Comparison of ENCODE assay signal across 13 cellular contexts in the genomic region with DNA sequence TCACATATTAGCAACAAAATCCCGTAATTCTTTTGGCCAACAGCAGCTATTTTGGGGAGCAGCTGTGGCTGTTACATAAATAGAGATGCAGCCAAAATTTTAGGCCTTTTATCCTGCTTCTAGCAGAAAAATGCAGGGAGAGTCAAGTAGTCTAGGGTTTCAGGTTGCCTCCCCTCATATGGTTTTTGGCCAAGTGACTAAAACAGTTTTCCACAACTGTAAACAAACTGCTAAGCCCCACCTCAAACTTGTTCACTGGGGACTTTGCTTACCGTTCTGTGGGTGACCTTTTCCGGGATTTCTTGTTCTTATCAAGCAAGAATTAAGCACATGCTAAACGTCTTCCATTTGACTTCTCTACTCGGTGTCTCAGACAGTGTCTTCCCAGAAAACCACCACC.
DNase-seq lines count a peak whose midpoint lies in the region; ATAC-seq, FAIRE-seq and TF ChIP-seq lines count a peak whose summit lies in the region.
"Had no signal": no experiment of that assay in that cellular context is flagged by ENCODE, and none has a peak within 500 bp of the region (broad histone marks: within the 10 kb centered on the region; RNA-seq: fewer than 3 reads in every experiment).

No MANE protein-coding gene starts in this region.

- H3K27me3 ChIP-seq in pancreas (no peaks in the 10 kb centered on the region), aorta (ENCODE audit: control insufficient read depth in 1 of 2, insufficient read depth in 2 of 2, low read length in 1 of 2) (no peaks in the 10 kb centered on the region), trophoblast cell (ENCODE audit: insufficient read depth, low read length) (no peaks in the 10 kb centered on the region)

- H3K23ac ChIP-seq in trophoblast cell (ENCODE audit: low read length), result no peak overlapping the region

- H4K8ac ChIP-seq in trophoblast cell (ENCODE audit: low read depth, low read length), result no peak overlapping the region

- peak; percentile 67 for ATAC-seq in Right ventricle myocardium inferior
- ATAC-seq in pancreas, result peak in 3 of 4 donors; percentile 29 to 60 (median 49)
- ATAC-seq in aorta (ENCODE audit: low FRiP score), result peak; percentile 28
- ATAC-seq in HG02870 (IDR thresholded peaks at IDR 0.05; ENCODE audit: unreplicated experiment), result no peak
- ATAC-seq: activated naive CD4-positive, alpha-beta T cell treated with anti-CD3 and anti-CD28 coated beads, Interleukin-2, amount 50 U/mL, for 72 hours had no signal

- H3K4me2 ChIP-seq in trophoblast cell (ENCODE audit: low read length), result no peak overlapping the region

- no peak overlapping the region for H2AFZ ChIP-seq in trophoblast cell (ENCODE audit: insufficient read depth, low read length, poor library complexity)

- H3K4ac ChIP-seq in trophoblast cell (ENCODE audit: low read depth, low read length), result no peak overlapping the region

- no peak overlapping the region for H2BK120ac ChIP-seq in trophoblast cell (ENCODE audit: insufficient read depth, low read length, poor library complexity)

- H3K27ac ChIP-seq in pancreas (no peak overlapping the region), aorta (ENCODE audit: low read depth in 1 of 2, low read length in 2 of 2) (no peak overlapping the region), trophoblast cell (ENCODE audit: low read depth, low read length) (no peak overlapping the region)
- H3K27ac ChIP-seq: HL-60 had no signal

- H3K79me1 ChIP-seq in trophoblast cell (ENCODE audit: low read length), result no peaks in the 10 kb centered on the region

- no peak overlapping the region for H3K9ac ChIP-seq in trophoblast cell (ENCODE audit: low read length)

- no peak overlapping the region for H2BK12ac ChIP-seq in trophoblast cell (ENCODE audit: low read length)

- H3K36me3 ChIP-seq in pancreas, result no peaks in the 10 kb centered on the region
- H3K36me3 ChIP-seq in aorta (ENCODE audit: control insufficient read depth in 1 of 2, insufficient read depth in 2 of 2, low read length in 1 of 2), result no peaks in the 10 kb centered on the region
- H3K36me3 ChIP-seq in trophoblast cell (ENCODE audit: control insufficient read depth in 1 of 2, insufficient read depth in 2 of 2, low read length in 2 of 2), result peaks cover 3 to 9% of the 10 kb centered on the region in 2 experiments

- H3K4me1 ChIP-seq in pancreas (no peaks in the 10 kb centered on the region), aorta (ENCODE audit: control insufficient read depth in 1 of 2, insufficient read depth in 2 of 2, low read length in 2 of 2) (peaks cover 0 to 3% of the 10 kb centered on the region in 2 donors), trophoblast cell (ENCODE audit: control insufficient read depth in 1 of 2, insufficient read depth in 2 of 2, low read length in 2 of 2) (peaks cover 5 to 11% of the 10 kb centered on the region in 2 experiments)

- no peak overlapping the region for H3K14ac ChIP-seq in trophoblast cell (ENCODE audit: low read length)

- H3K4me3 ChIP-seq in fibroblast of pulmonary artery (replicated peaks; ENCODE audit: low read depth, low read length) (no peak overlapping the region), pancreas (no peak overlapping the region), aorta (ENCODE audit: low read length in 2 of 2) (no peak overlapping the region), trophoblast cell (ENCODE audit: low read depth, low read length) (no peak overlapping the region)

- no peak overlapping the region for H4K12ac ChIP-seq in trophoblast cell (ENCODE audit: low read depth, low read length)

- H4K91ac ChIP-seq in trophoblast cell (ENCODE audit: low read depth, low read length), result no peak overlapping the region

- intact Hi-C loops in Right ventricle myocardium inferior (cut with DNase I), result loop anchor here (5.0 kb wide), 1 partner anchor 89 kb away; no protein-coding TSS in a partner anchor
- intact Hi-C loops in cardiac septum (cut with DNase I), result loop anchor here (10.0 kb wide), 1 partner anchor 136 kb away; no protein-coding TSS in a partner anchor
- intact Hi-C loops in pancreas (cut with DNase I), result no loop called here
- intact Hi-C loops in aorta (cut with DNase I), result loop anchor here in 1 of 2 donors (5.0 kb wide), 1 partner anchor 41 kb away; no protein-coding TSS in a partner anchor

- DNase-seq in Right ventricle myocardium inferior (ENCODE audit: missing footprints) (no peak), cardiac septum (ENCODE audit: low spot score) (no peak), fibroblast of pulmonary artery (ENCODE audit: low read depth) (peak; percentile 63), pancreas (no peak), aorta (no peak), trophoblast cell (no peak), NCI-H2029 (lab: John Stamatoyannopoulos, UW) (no peak)
- DNase-seq: DMS79, kidney had no signal

- WGBS in pancreas, 2 donors, result 85 to 86% methylated on average over 5 of the region's 5 CpGs
- WGBS in aorta, 2 donors, result 76 to 78% methylated on average over 5 of the region's 5 CpGs
- no CpG with 5 or more reads among the region's 5 CpGs for whole genome bisulfite sequencing in trophoblast cell (ENCODE audit: extremely low coverage, insufficient coverage, insufficient read length)

- TF ChIP-seq CTCF in fibroblast of pulmonary artery (IDR thresholded peaks at IDR 0.05; ENCODE audit: low read length, missing control alignments), result no peak
- TF ChIP-seq CTCF in pancreas (IDR thresholded peaks at IDR 0.05), result no peak

- no peaks in the 10 kb centered on the region for H3K79me2 ChIP-seq in trophoblast cell (ENCODE audit: control insufficient read depth, insufficient read depth, low read length, poor library complexity)

- H3K9me3 ChIP-seq in pancreas (no peaks in the 10 kb centered on the region), aorta (ENCODE audit: control insufficient read depth, low read length) (no peaks in the 10 kb centered on the region), trophoblast cell (ENCODE audit: insufficient read depth, low read depth, low read length) (peaks cover 2% of the 10 kb centered on the region)

- no peak overlapping the region for H3K18ac ChIP-seq in trophoblast cell (ENCODE audit: low read length)

- no peak overlapping the region for H2BK5ac ChIP-seq in trophoblast cell (ENCODE audit: low read depth, low read length, poor library complexity)

- no peak overlapping the region for H2AK5ac ChIP-seq in trophoblast cell (ENCODE audit: low read length)

- FAIRE-seq in pancreas (lab: Jason Lieb, UNC), result no peak
- FAIRE-seq: A204.1, kidney had no signal

Comparison
In these comparisons a context has a peak if more than half of its experiments do, and no peak if none do; other contexts are left out.
1. intact Hi-C loops: an anchor here in Right ventricle myocardium inferior (5.0 kb wide) and cardiac septum (10.0 kb wide); none called in pancreas.